In genomic region chr9:18208166-18209059, GRCh38 we compare ENCODE assay signal across 8 cellular contexts.
A peak's percentile ranks its signal among the peaks of the same experiment; 100 is the strongest.
DNase-seq lines count a peak whose midpoint lies in the region; ATAC-seq and TF ChIP-seq lines count a peak whose summit lies in the region.

No MANE protein-coding gene starts in this region.

- H3K4me1 ChIP-seq in NT2/D1 (ENCODE audit: insufficient read depth, insufficient read length) (no peaks in the 10 kb centered on the region), esophagus squamous epithelium (no peaks in the 10 kb centered on the region), osteoblast (ENCODE audit: insufficient read depth, low read length) (no peaks in the 10 kb centered on the region)

- TF ChIP-seq POLR2A in esophagus squamous epithelium (IDR thresholded peaks at IDR 0.05), result no peak

- WGBS in esophagus squamous epithelium, 2 donors, result 13 to 32% methylated on average over 3 of the region's 3 CpGs

- TF ChIP-seq CTCF in esophagus squamous epithelium (IDR thresholded peaks at IDR 0.05), result peak in 5 of 6 experiments; percentile 39 to 63 (median 53)
- peak; percentile 70 for TF ChIP-seq CTCF in osteoblast (IDR thresholded peaks at IDR 0.05; ENCODE audit: extremely low read depth, low read depth, low read length)

- H3K4me3 ChIP-seq in NT2/D1 (ENCODE audit: insufficient read length, low read depth), result no peak overlapping the region
- no peak overlapping the region for H3K4me3 ChIP-seq in esophagus squamous epithelium
- no peak overlapping the region for H3K4me3 ChIP-seq in osteoblast (ENCODE audit: insufficient read depth, low read length)

- ATAC-seq in HG03571 (IDR thresholded peaks at IDR 0.05; ENCODE audit: unreplicated experiment) (no peak), GM21528 (IDR thresholded peaks at IDR 0.05; ENCODE audit: low FRiP score, unreplicated experiment) (no peak)

- H3K27me3 ChIP-seq in NT2/D1 (ENCODE audit: insufficient read depth, insufficient read length) (no peaks in the 10 kb centered on the region), esophagus squamous epithelium (no peaks in the 10 kb centered on the region), osteoblast (ENCODE audit: insufficient read depth, low read length) (peaks cover 19% of the 10 kb centered on the region)

- H3K79me2 ChIP-seq in osteoblast (ENCODE audit: insufficient read depth, low read length), result no peaks in the 10 kb centered on the region

- no peak overlapping the region for H3K27ac ChIP-seq in esophagus squamous epithelium
- no peak overlapping the region for H3K27ac ChIP-seq in osteoblast (ENCODE audit: low read depth, low read length)

- no peak overlapping the region for H3K4me2 ChIP-seq in osteoblast (ENCODE audit: insufficient read depth, low read length)

- no peaks in the 10 kb centered on the region for H3K9me3 ChIP-seq in NT2/D1 (ENCODE audit: insufficient read depth, low read length)
- no peaks in the 10 kb centered on the region for H3K9me3 ChIP-seq in esophagus squamous epithelium
- H3K9me3 ChIP-seq in osteoblast (ENCODE audit: low read depth, low read length), result no peaks in the 10 kb centered on the region

- no peak overlapping the region for H3K9ac ChIP-seq in NT2/D1 (ENCODE audit: insufficient read length, low read depth)

- no peaks in the 10 kb centered on the region for H3K36me3 ChIP-seq in NT2/D1 (ENCODE audit: insufficient read depth, insufficient read length, low read length)
- H3K36me3 ChIP-seq in esophagus squamous epithelium, result no peaks in the 10 kb centered on the region
- no peaks in the 10 kb centered on the region for H3K36me3 ChIP-seq in osteoblast (ENCODE audit: insufficient read depth, low read length)

- intact Hi-C loops in esophagus squamous epithelium (cut with DNase I), result no loop called here

- no peaks in the 10 kb centered on the region for H4K20me1 ChIP-seq in osteoblast (ENCODE audit: insufficient read depth, low read length)

- no peak overlapping the region for H2AFZ ChIP-seq in osteoblast (ENCODE audit: low read length)

- peak; percentile 23 for DNase-seq in NCI-H2227 (lab: John Stamatoyannopoulos, UW; ENCODE audit: unreplicated experiment)
- DNase-seq in NCI-H2227 treated with DMSO at 0.1 percent for 48 hours (lab: John Stamatoyannopoulos, UW), result no peak
- DNase-seq in NT2/D1 (ENCODE audit: low read depth, low spot score), result peak; percentile 44
- no peak for DNase-seq in esophagus squamous epithelium (lab: John Stamatoyannopoulos, UW)
- DNase-seq in osteoblast (ENCODE audit: insufficient read length, low spot score, missing footprints), result no peak
- no peak for DNase-seq in activated CD4-positive, alpha-beta T cell treated with anti-CD3 and anti-CD28 coated beads for 4 hours

Comparison
In these comparisons a context has a peak if more than half of its experiments do, and no peak if none do; other contexts are left out.
1. DNase-seq: peak in NCI-H2227 (single experiment) and NT2/D1 (single experiment); none in NCI-H2227 treated with DMSO at 0.1 percent for 48 hours (single experiment), esophagus squamous epithelium (single experiment), osteoblast (single experiment) and activated CD4-positive, alpha-beta T cell treated with anti-CD3 and anti-CD28 coated beads for 4 hours (0 of 2).